11 cellular contexts compared by ENCODE assay signal in genomic region chr5:1109542-1110259, GRCh38. TPM values are rescaled to one million over a fixed set of nuclear protein-coding genes. Genes with fewer than 3 reads are reported as not detected.
DNase-seq lines count a peak whose midpoint lies in the region; ATAC-seq lines count a peak whose summit lies in the region.
"Had no signal": no experiment of that assay in that cellular context is flagged by ENCODE, and none has a peak within 500 bp of the region (broad histone marks: within the 10 kb centered on the region; RNA-seq: fewer than 3 reads in every experiment).

No MANE protein-coding gene starts in this region.

- no peak overlapping the region for H3K27ac Mint-ChIP-seq in activated CD4-positive, alpha-beta T cell treated with anti-CD3 and anti-CD28 coated beads for 36 hours
- H3K27ac Mint-ChIP-seq in activated T-helper 17 cell treated with anti-CD3 and anti-CD28 coated beads, Interleukin-2, amount 50 U/mL, for 72 hours, result peak overlapping the region; percentile 93
- peak overlapping the region; percentile 71 for H3K27ac Mint-ChIP-seq in stimulated activated naive B cell treated with anti-CD40 and anti-IgM and Interleukin-4, amounts not matched to agents 10 μg/mL and 1 μg/mL and 100 μg/mL, for 72 hours

- ATAC-seq in activated CD4-positive, alpha-beta T cell treated with anti-CD3 and anti-CD28 coated beads for 36 hours, result no peak
- ATAC-seq in activated T-helper 17 cell treated with anti-CD3 and anti-CD28 coated beads, Interleukin-2, amount 50 U/mL, for 72 hours (replicated peaks), result no peak
- peak; percentile 7 for ATAC-seq in left lobe of liver
- ATAC-seq in stimulated activated naive B cell treated with anti-CD40 and anti-IgM and Interleukin-4, amounts not matched to agents 10 μg/mL and 1 μg/mL and 100 μg/mL, for 72 hours (replicated peaks), result no peak

- POLR2A ChIA-PET in activated CD4-positive, alpha-beta T cell treated with anti-CD3 and anti-CD28 coated beads for 36 hours (lab: Charles Lee), result no interaction called here

- H3K36me3 Mint-ChIP-seq in activated CD4-positive, alpha-beta T cell treated with anti-CD3 and anti-CD28 coated beads for 36 hours (ENCODE audit: low read depth), result no peaks in the 10 kb centered on the region
- H3K36me3 Mint-ChIP-seq in activated T-helper 17 cell treated with anti-CD3 and anti-CD28 coated beads, Interleukin-2, amount 50 U/mL, for 72 hours (ENCODE audit: low read depth), result no peaks in the 10 kb centered on the region
- H3K36me3 Mint-ChIP-seq in stimulated activated naive B cell treated with anti-CD40 and anti-IgM and Interleukin-4, amounts not matched to agents 10 μg/mL and 1 μg/mL and 100 μg/mL, for 72 hours, result peaks cover 4 to 6% of the 10 kb centered on the region in 2 donors

- peaks cover 53% of the 10 kb centered on the region for H3K4me1 Mint-ChIP-seq in activated CD4-positive, alpha-beta T cell treated with anti-CD3 and anti-CD28 coated beads for 36 hours
- H3K4me1 Mint-ChIP-seq in activated T-helper 17 cell treated with anti-CD3 and anti-CD28 coated beads, Interleukin-2, amount 50 U/mL, for 72 hours, result peaks cover 25% of the 10 kb centered on the region
- peaks cover 47 to 77% of the 10 kb centered on the region in 2 donors for H3K4me1 Mint-ChIP-seq in stimulated activated naive B cell treated with anti-CD40 and anti-IgM and Interleukin-4, amounts not matched to agents 10 μg/mL and 1 μg/mL and 100 μg/mL, for 72 hours

- intact Hi-C loops in activated CD4-positive, alpha-beta T cell treated with anti-CD3 and anti-CD28 coated beads for 36 hours (cut with DNase I, micrococcal nuclease), result loop anchor here in 1 of 2 experiments (2.0 to 5.0 kb wide), 3 partner anchors 217 to 688 kb away; partner anchors contain the start of genes BRD9, MRPL36 and TRIP13

- no peak for DNase-seq in activated CD4-positive, alpha-beta T cell treated with anti-CD3 and anti-CD28 coated beads for 36 hours
- DNase-seq in activated CD4-positive, alpha-beta T cell treated with anti-CD3 and anti-CD28 coated beads, Interleukin-2, amount 50 U/mL, for 48 hours, result no peak
- peak; percentile 80 for DNase-seq in left lobe of liver (ENCODE audit: low spot score)
- DNase-seq in stimulated activated naive B cell treated with anti-CD40 and anti-IgM and Interleukin-4, amounts not matched to agents 10 μg/mL and 1 μg/mL and 100 μg/mL, for 72 hours, result no peak
- no peak for DNase-seq in activated effector memory CD4-positive, alpha-beta T cell treated with Interleukin-2 at 50 U/mL for 16 hours
- no peak for DNase-seq in NCI-H1417 treated with DMSO at 0.1 percent for 48 hours (lab: John Stamatoyannopoulos, UW)
- DNase-seq in NK-92 treated with Interleukin-12 subunit alpha and Interleukin-12 subunit beta, amount 100 ng/mL, for 24 hours (lab: John Stamatoyannopoulos, UW), result no peak
- DNase-seq: activated gamma-delta T cell, IMR-90, NCI-H345 had no signal

- H3K27me3 Mint-ChIP-seq in activated CD4-positive, alpha-beta T cell treated with anti-CD3 and anti-CD28 coated beads for 36 hours, result no peaks in the 10 kb centered on the region
- no peaks in the 10 kb centered on the region for H3K27me3 Mint-ChIP-seq in activated T-helper 17 cell treated with anti-CD3 and anti-CD28 coated beads, Interleukin-2, amount 50 U/mL, for 72 hours
- H3K27me3 Mint-ChIP-seq in stimulated activated naive B cell treated with anti-CD40 and anti-IgM and Interleukin-4, amounts not matched to agents 10 μg/mL and 1 μg/mL and 100 μg/mL, for 72 hours, result peaks cover 0 to 6% of the 10 kb centered on the region in 2 donors

- H3K9me3 Mint-ChIP-seq in activated CD4-positive, alpha-beta T cell treated with anti-CD3 and anti-CD28 coated beads for 36 hours (ENCODE audit: low read depth), result no peaks in the 10 kb centered on the region
- H3K9me3 Mint-ChIP-seq in activated T-helper 17 cell treated with anti-CD3 and anti-CD28 coated beads, Interleukin-2, amount 50 U/mL, for 72 hours, result no peaks in the 10 kb centered on the region
- H3K9me3 Mint-ChIP-seq in stimulated activated naive B cell treated with anti-CD40 and anti-IgM and Interleukin-4, amounts not matched to agents 10 μg/mL and 1 μg/mL and 100 μg/mL, for 72 hours, result no peaks in the 10 kb centered on the region

- peak overlapping the region; percentile 82 for H3K4me3 Mint-ChIP-seq in activated CD4-positive, alpha-beta T cell treated with anti-CD3 and anti-CD28 coated beads for 36 hours
- H3K4me3 Mint-ChIP-seq in activated T-helper 17 cell treated with anti-CD3 and anti-CD28 coated beads, Interleukin-2, amount 50 U/mL, for 72 hours, result peak overlapping the region; percentile 82
- H3K4me3 Mint-ChIP-seq in stimulated activated naive B cell treated with anti-CD40 and anti-IgM and Interleukin-4, amounts not matched to agents 10 μg/mL and 1 μg/mL and 100 μg/mL, for 72 hours, result peak overlapping the region; percentile 93 to 97

- CTCF ChIA-PET in activated CD4-positive, alpha-beta T cell treated with anti-CD3 and anti-CD28 coated beads for 36 hours (lab: Charles Lee), result no interaction called here

RNA-seq across cellular contexts. Expression of gene SLC12A7, which starts 2.2 kb away (rescaled TPM):
- total RNA-seq in activated CD4-positive, alpha-beta T cell treated with anti-CD3 and anti-CD28 coated beads for 36 hours, result 10 to 100 TPM; 18.5 to 21.6 TPM
- total RNA-seq in activated T-helper 17 cell treated with anti-CD3 and anti-CD28 coated beads, Interleukin-2, amount 50 U/mL, for 72 hours, result 10 to 100 TPM; 17.6 to 28.2 TPM
- total RNA-seq in left lobe of liver, result 56.5 TPM
